In genomic region chr2:216635171-216635570, GRCh38 we compare ENCODE assay signal across 10 cellular contexts. TPM values are rescaled to one million over a fixed set of nuclear protein-coding genes. Genes with fewer than 3 reads are reported as not detected.
DNase-seq lines count a peak whose midpoint lies in the region; TF ChIP-seq lines count a peak whose summit lies in the region.
"Had no signal": no experiment of that assay in that cellular context is flagged by ENCODE, and none has a peak within 500 bp of the region (broad histone marks: within the 10 kb centered on the region; RNA-seq: fewer than 3 reads in every experiment).

No MANE protein-coding gene starts in this region.

- no TSS peak for BruUV-seq in PC-9 (replicated peaks; lab: Mats Ljungman, UMichigan)

- H3K79me2 ChIP-seq in PC-9 (ENCODE audit: low read depth) = peaks cover 24% of the 10 kb centered on the region

- POLR2A ChIA-PET in PC-9 (lab: Charles Lee; ENCODE audit: unreplicated experiment) = no interaction called here

- H3K9me3 ChIP-seq in ES-I3 (ENCODE audit: control insufficient read depth, insufficient read depth, low read length) (no peaks in the 10 kb centered on the region), PC-9 (ENCODE audit: insufficient read depth, low read depth) (no peaks in the 10 kb centered on the region), esophagus squamous epithelium (no peaks in the 10 kb centered on the region), prostate gland (no peaks in the 10 kb centered on the region), adrenal gland (replicated peaks in 1 of 3) (no peaks in the 10 kb centered on the region)

- no peaks in the 10 kb centered on the region for H3K36me3 ChIP-seq in ES-I3 (ENCODE audit: insufficient read depth, low read length)
- no peaks in the 10 kb centered on the region for H3K36me3 ChIP-seq in PC-9 (ENCODE audit: low read depth)
- peaks cover 0 to 12% (median 0%) of the 10 kb centered on the region in 3 donors for H3K36me3 ChIP-seq in esophagus squamous epithelium
- H3K36me3 ChIP-seq in prostate gland = no peaks in the 10 kb centered on the region
- no peaks in the 10 kb centered on the region for H3K36me3 ChIP-seq in adrenal gland (replicated peaks in 1 of 2)

- TF ChIP-seq CTCF in PC-9 (conservative IDR thresholded peaks at IDR 0.05) = no peak
- TF ChIP-seq CTCF in esophagus squamous epithelium (IDR thresholded peaks at IDR 0.05) = no peak
- TF ChIP-seq CTCF in prostate gland (IDR thresholded peaks at IDR 0.05) = no peak
- no peak for TF ChIP-seq CTCF in adrenal gland (IDR thresholded peaks at IDR 0.05)

- peaks cover 9% of the 10 kb centered on the region for H3K4me1 ChIP-seq in ES-I3 (ENCODE audit: insufficient read depth, low read length)
- peaks cover 42% of the 10 kb centered on the region for H3K4me1 ChIP-seq in PC-9 (replicated peaks; ENCODE audit: insufficient read depth)
- peaks cover 27 to 55% (median 27%) of the 10 kb centered on the region in 3 donors for H3K4me1 ChIP-seq in esophagus squamous epithelium
- H3K4me1 ChIP-seq in prostate gland (replicated peaks) = no peaks in the 10 kb centered on the region
- peaks cover 6 to 18% of the 10 kb centered on the region in 2 donors for H3K4me1 ChIP-seq in adrenal gland (replicated peaks in 1 of 2)

- CTCF ChIA-PET in PC-9 (lab: Charles Lee) = interaction anchor here (0.6 kb wide), 1 partner anchor 52 kb away, joined by 5 read pairs; no protein-coding TSS in a partner anchor

- H3K9ac ChIP-seq in ES-I3 (ENCODE audit: low read depth, low read length) = peak overlapping the region; percentile 87; the same call in 1 of the 2 replicates

- TF ChIP-seq POLR2A in esophagus squamous epithelium (IDR thresholded peaks at IDR 0.05) (no peak), prostate gland (IDR thresholded peaks at IDR 0.05) (no peak), adrenal gland (IDR thresholded peaks at IDR 0.05) (no peak), erythroblast (IDR thresholded peaks at IDR 0.05; ENCODE audit: low read length) (no peak)

- 10% methylated on average over 7 of the region's 7 CpGs for WGBS in esophagus squamous epithelium, 2 donors
- WGBS in prostate gland = 5% methylated on average over 7 of the region's 7 CpGs
- WGBS in adrenal gland, 4 donors = 34 to 49% (median 44%) methylated on average over 7 of the region's 7 CpGs

- H3K4me3 ChIP-seq in PC-9 (peak overlapping the region; percentile 56; the same call in 1 of the 2 replicates), esophagus squamous epithelium (peak overlapping the region; percentile 66 to 76 (median 72)), prostate gland (peak overlapping the region; percentile 57 to 60), adrenal gland (peak overlapping the region in 1 of 4 donors; percentile 74)

- H3K9me2 ChIP-seq in PC-9 (ENCODE audit: insufficient read depth) = no peaks in the 10 kb centered on the region

- intact Hi-C loops in PC-9 (cut with micrococcal nuclease; ENCODE audit: unreplicated experiment) = no loop called here
- intact Hi-C loops in esophagus squamous epithelium (cut with DNase I) = no loop called here
- intact Hi-C loops in prostate gland (cut with DNase I) = no loop called here
- intact Hi-C loops in adrenal gland (cut with DNase I) = no loop called here

- H3F3A ChIP-seq in PC-9 (ENCODE audit: insufficient read depth, low read depth) = peaks cover 6% of the 10 kb centered on the region; the same call in 1 of the 2 replicates

- H3K4me2 ChIP-seq in PC-9 = peak overlapping the region; percentile 59

- no peak overlapping the region for H2AFZ ChIP-seq in PC-9

- no peak overlapping the region for H3K27ac ChIP-seq in PC-9
- peak overlapping the region; percentile 4 to 89 (median 78) for H3K27ac ChIP-seq in esophagus squamous epithelium
- H3K27ac ChIP-seq in prostate gland = peak overlapping the region; percentile 16 to 61
- peak overlapping the region in 1 of 5 donors; percentile 2 for H3K27ac ChIP-seq in adrenal gland

- DNase-seq in PC-9 = no peak
- no peak for DNase-seq in esophagus squamous epithelium (lab: John Stamatoyannopoulos, UW)
- no peak for DNase-seq in prostate gland (ENCODE audit: low spot score)
- DNase-seq in activated CD8-positive, alpha-beta memory T cell treated with anti-CD3 and anti-CD28 coated beads, Interleukin-2, amount 50 U/mL, for 48 hours = no peak
- DNase-seq in adrenal gland = no peak
- no peak for DNase-seq in erythroblast (lab: John Stamatoyannopoulos, UW)
- no peak for DNase-seq in anterior cingulate cortex (lab: John Stamatoyannopoulos, UW)
- DNase-seq: activated gamma-delta T cell treated with Interleukin-2 at 50 U/mL for 16 hours, midbrain had no signal

- H3K27me3 ChIP-seq in PC-9 (ENCODE audit: insufficient read depth, low read depth) (no peaks in the 10 kb centered on the region), esophagus squamous epithelium (peaks cover 0 to 34% (median 0%) of the 10 kb centered on the region in 4 donors), prostate gland (replicated peaks; ENCODE audit: insufficient read depth) (no peaks in the 10 kb centered on the region), adrenal gland (no peaks in the 10 kb centered on the region)

- no peaks in the 10 kb centered on the region for H4K20me1 ChIP-seq in PC-9 (ENCODE audit: insufficient read depth)

RNA-seq across cellular contexts. Expression of gene IGFBP2, which starts 2.0 kb away (rescaled TPM):
- 106 and 133 TPM in 2 replicates for total RNA-seq in PC-9 (2021)
- 100 to 1,000 TPM; 113 to 207 (median 167) TPM for total RNA-seq in esophagus squamous epithelium
- 100 to 1,000 TPM; 152 to 250 TPM for total RNA-seq in prostate gland
- total RNA-seq in adrenal gland = 100 to 1,000 TPM in 3 of 8 donors, 10 to 100 TPM in 5; 35.6 to 253 (median 84.8) TPM
- polyA plus RNA-seq in adrenal gland = 10 to 100 TPM; 14.8 to 76.6 (median 62.7) TPM
